Comparison of ENCODE assay signal across 13 cellular contexts in the genomic region with DNA sequence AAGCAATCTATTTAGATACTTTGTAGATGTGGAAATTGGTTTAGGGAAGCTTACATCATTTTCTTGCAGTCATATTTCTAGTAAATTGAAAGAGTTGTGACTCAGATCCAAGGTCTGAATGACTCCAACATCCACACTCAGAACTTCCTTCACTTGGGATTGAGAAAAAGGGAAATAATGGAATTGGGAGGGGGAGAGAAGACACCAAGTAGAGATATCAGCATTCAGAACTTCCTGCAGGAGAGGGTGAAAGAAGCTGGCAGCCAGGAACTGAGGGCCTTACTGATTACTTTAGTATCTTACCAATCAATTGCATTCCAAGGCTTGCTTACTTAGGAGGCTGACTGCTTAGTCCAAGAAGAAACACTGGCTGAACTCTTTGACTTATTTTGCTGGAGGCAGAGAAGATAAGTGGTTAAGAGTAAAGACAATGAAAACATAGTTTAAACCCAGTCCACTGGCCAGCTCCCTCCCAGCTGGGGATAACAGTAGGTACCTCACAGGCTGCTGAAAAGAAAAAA. TPM values are rescaled to one million over a fixed set of nuclear protein-coding genes. Genes with fewer than 3 reads are reported as not detected.
DNase-seq lines count a peak whose midpoint lies in the region; ATAC-seq and TF ChIP-seq lines count a peak whose summit lies in the region.
"Had no signal": no experiment of that assay in that cellular context is flagged by ENCODE, and none has a peak within 500 bp of the region (broad histone marks: within the 10 kb centered on the region; RNA-seq: fewer than 3 reads in every experiment).

No MANE protein-coding gene starts in this region.

- peaks cover 64% of the 10 kb centered on the region for H3K4me1 Mint-ChIP-seq in brain

- H3K36me3 ChIP-seq in left ventricle myocardium inferior = no peaks in the 10 kb centered on the region
- no peaks in the 10 kb centered on the region for H3K36me3 ChIP-seq in skeletal muscle tissue (ENCODE audit: control insufficient read depth in 3 of 3, insufficient read depth in 3 of 3, low read length in 3 of 3)

- H3K27me3 ChIP-seq in left ventricle myocardium inferior (ENCODE audit: low read depth) (no peaks in the 10 kb centered on the region), skeletal muscle tissue (ENCODE audit: control insufficient read depth in 3 of 3, insufficient read depth in 3 of 3, low read length in 3 of 3) (no peaks in the 10 kb centered on the region)

- peak; percentile 27 for DNase-seq in HS-27A (ENCODE audit: low read depth)
- DNase-seq in left ventricle myocardium inferior = no peak
- DNase-seq in 8988T = no peak
- DNase-seq in NCI-H2081 treated with DMSO at 0.1 percent for 48 hours (lab: John Stamatoyannopoulos, UW) = no peak
- DNase-seq: activated CD8-positive, alpha-beta memory T cell treated with anti-CD3 and anti-CD28 coated beads, Interleukin-2, amount 50 U/mL, for 48 hours; effector CD4-positive, alpha-beta T cell; GF-D8; midbrain had no signal

- no peak overlapping the region for H3K9ac ChIP-seq in skeletal muscle tissue (ENCODE audit: low read depth in 1 of 3, low read length in 3 of 3)

- no peaks in the 10 kb centered on the region for H3K27me3 Mint-ChIP-seq in brain

- H3K4me3 ChIP-seq in left ventricle myocardium inferior (no peak overlapping the region), skeletal muscle tissue (ENCODE audit: low read length in 3 of 3) (no peak overlapping the region)

- H3K9me3 ChIP-seq in left ventricle myocardium inferior (replicated peaks) (no peaks in the 10 kb centered on the region), skeletal muscle tissue (ENCODE audit: control insufficient read depth in 3 of 3, low read length in 3 of 3) (no peaks in the 10 kb centered on the region)

- H3K4me3 Mint-ChIP-seq in brain = peak overlapping the region in 2 of 5 experiments; percentile 7 to 11

- H3K9me3 Mint-ChIP-seq in brain = peaks cover 0 to 16% (median 4%) of the 10 kb centered on the region in 5 experiments

- intact Hi-C loops in left ventricle myocardium inferior (cut with micrococcal nuclease) = no loop called here

- H3K36me3 Mint-ChIP-seq in brain = peaks cover 77% of the 10 kb centered on the region

- H3K4me1 ChIP-seq in left ventricle myocardium inferior (peaks cover 36% of the 10 kb centered on the region), skeletal muscle tissue (ENCODE audit: control insufficient read depth in 3 of 3, insufficient read depth in 3 of 3, low read length in 3 of 3) (peaks cover 0 to 7% (median 2%) of the 10 kb centered on the region in 3 donors)

- peak overlapping the region in 4 of 5 experiments; percentile 10 to 87 (median 60) for H3K27ac Mint-ChIP-seq in brain

- H3K27ac ChIP-seq in left ventricle myocardium inferior (replicated peaks) (peak overlapping the region; percentile 63), skeletal muscle tissue (ENCODE audit: low read depth, low read length) (peak overlapping the region; percentile 33)
- H3K27ac ChIP-seq: RWPE1 had no signal

- no peak for TF ChIP-seq CTCF in brain (conservative IDR thresholded peaks at IDR 0.05)
- TF ChIP-seq CTCF in left ventricle myocardium inferior (IDR thresholded peaks at IDR 0.05; ENCODE audit: borderline replicate concordance) = no peak

- no peak for ATAC-seq in HG03571 (IDR thresholded peaks at IDR 0.05; ENCODE audit: unreplicated experiment)
- ATAC-seq in GM18502 (IDR thresholded peaks at IDR 0.05; ENCODE audit: poor library complexity, unreplicated experiment) = no peak

RNA-seq across cellular contexts. Expression of a gene that starts 21.7 kb away (rescaled TPM):
- 1,114 TPM for polyA plus RNA-seq in brain (ENCODE audit: insufficient read depth, low read depth, low replicate concordance)
- total RNA-seq in left ventricle myocardium inferior (332 TPM), skeletal muscle tissue (141 TPM)
